ENCODE assay signal across 10 cellular contexts in genomic region chr17:18246880-18247612, GRCh38. TPM values are rescaled to one million over a fixed set of nuclear protein-coding genes. Genes with fewer than 3 reads are reported as not detected.
DNase-seq lines count a peak whose midpoint lies in the region; ATAC-seq and TF ChIP-seq lines count a peak whose summit lies in the region.
"Had no signal": no experiment of that assay in that cellular context is flagged by ENCODE, and none has a peak within 500 bp of the region (broad histone marks: within the 10 kb centered on the region; RNA-seq: fewer than 3 reads in every experiment).

No MANE protein-coding gene starts in this region.

- in situ Hi-C loops in T47D (cut with HindIII; ENCODE audit: low pct_unique_long_range_greater_than_20kb, low sequenced_read_pairs) = no loop called here

- peak; percentile 90 to 93 for ATAC-seq in lower lobe of right lung
- peak; percentile 3 for ATAC-seq in aorta (ENCODE audit: low FRiP score)
- ATAC-seq in HG02759 (IDR thresholded peaks at IDR 0.05; ENCODE audit: unreplicated experiment) = no peak

- H3K4me3 ChIP-seq in lower lobe of right lung (peak overlapping the region; percentile 17), aorta (ENCODE audit: low read length in 2 of 2) (no peak overlapping the region)

- no peaks in the 10 kb centered on the region for H3K27me3 ChIP-seq in lower lobe of right lung (ENCODE audit: low read depth)
- H3K27me3 ChIP-seq in aorta (ENCODE audit: control insufficient read depth in 1 of 2, insufficient read depth in 2 of 2, low read length in 1 of 2) = no peaks in the 10 kb centered on the region
- H3K27me3 ChIP-seq: neutrophil had no signal

- CTCF ChIA-PET in MCF 10A (lab: Yijun Ruan, JAX) = interaction anchor here (0.6 to 2.0 kb wide), 8 partner anchors 10 to 626 kb away, joined by 3 to 8 read pairs (median 4); no protein-coding TSS in a partner anchor

- H3K36me3 Mint-ChIP-seq in MCF 10A (ENCODE audit: insufficient read depth, unreplicated experiment) = peaks cover 86% of the 10 kb centered on the region

- H3K27ac Mint-ChIP-seq in MCF 10A (ENCODE audit: low read depth, unreplicated experiment) = no peak overlapping the region
- H3K27ac Mint-ChIP-seq: T-helper 1 cell treated with Interleukin-12 subunit alpha and Interleukin-12 subunit beta and Interleukin-4 antibody, amounts not matched to agents 30 μg/mL and 1 μg/mL, for 36 hours had no signal

- TF ChIP-seq CTCF in MCF 10A (IDR thresholded peaks at IDR 0.05; ENCODE audit: unreplicated experiment) (no peak), lower lobe of right lung (IDR thresholded peaks at IDR 0.05) (no peak)

- BruUV-seq in MCF 10A (replicated peaks; lab: Mats Ljungman, UMichigan) = no TSS peak

- no peak overlapping the region for H3K4me3 Mint-ChIP-seq in MCF 10A (ENCODE audit: unreplicated experiment)
- H3K4me3 Mint-ChIP-seq: T-helper 1 cell treated with Interleukin-12 subunit alpha and Interleukin-12 subunit beta and Interleukin-4 antibody, amounts not matched to agents 30 μg/mL and 1 μg/mL, for 36 hours had no signal

- H3K36me3 ChIP-seq in lower lobe of right lung = peaks cover 91% of the 10 kb centered on the region
- peaks cover 0 to 12% of the 10 kb centered on the region in 2 donors for H3K36me3 ChIP-seq in aorta (ENCODE audit: control insufficient read depth in 1 of 2, insufficient read depth in 2 of 2, low read length in 1 of 2)

- peaks cover 18% of the 10 kb centered on the region for H3K4me1 ChIP-seq in lower lobe of right lung
- H3K4me1 ChIP-seq in aorta (ENCODE audit: control insufficient read depth in 1 of 2, insufficient read depth in 2 of 2, low read length in 2 of 2) = no peaks in the 10 kb centered on the region

- 54 to 58% methylated on average over 37 to 46 of the region's 46 CpGs for whole genome bisulfite sequencing in aorta, 2 donors

- intact Hi-C loops in MCF 10A (cut with micrococcal nuclease) (no loop called here), lower lobe of right lung (cut with DNase I) (no loop called here), aorta (cut with DNase I) (no loop called here)

- POLR2A ChIA-PET in MCF 10A (lab: Yijun Ruan, JAX) = no interaction called here

- H3K9me3 ChIP-seq in lower lobe of right lung = no peaks in the 10 kb centered on the region
- no peaks in the 10 kb centered on the region for H3K9me3 ChIP-seq in aorta (ENCODE audit: control insufficient read depth, low read length)
- H3K9me3 ChIP-seq: neutrophil had no signal

- no peaks in the 10 kb centered on the region for H3K9me3 Mint-ChIP-seq in MCF 10A (ENCODE audit: unreplicated experiment)
- H3K9me3 Mint-ChIP-seq: T-helper 1 cell treated with Interleukin-12 subunit alpha and Interleukin-12 subunit beta and Interleukin-4 antibody, amounts not matched to agents 30 μg/mL and 1 μg/mL, for 36 hours had no signal

- H3K27me3 Mint-ChIP-seq in MCF 10A (ENCODE audit: insufficient read depth, unreplicated experiment) = no peaks in the 10 kb centered on the region

- peak overlapping the region; percentile 49 for H3K27ac ChIP-seq in cingulate gyrus (ENCODE audit: low read depth, low read length)
- no peak overlapping the region for H3K27ac ChIP-seq in lower lobe of right lung
- H3K27ac ChIP-seq in aorta (ENCODE audit: low read depth in 1 of 2, low read length in 2 of 2) = no peak overlapping the region
- H3K27ac ChIP-seq: neutrophil had no signal

- DNase-seq in T47D (ENCODE audit: low read depth in 1 of 2, low spot score in 1 of 2) (peak; percentile 61 to 70), MCF 10A (ENCODE audit: unreplicated experiment) (no peak), NCI-H82 treated with DMSO at 0.1 percent for 48 hours (lab: John Stamatoyannopoulos, UW; ENCODE audit: unreplicated experiment) (peak; percentile 55), lower lobe of right lung (peak; percentile 93), aorta (no peak), superior temporal gyrus (ENCODE audit: extremely low spot score) (no peak)

- H3K4me1 Mint-ChIP-seq in MCF 10A (ENCODE audit: insufficient read depth, unreplicated experiment) = peaks cover 5% of the 10 kb centered on the region

RNA-seq across cellular contexts. Expression of gene FLII, which starts 11.5 kb away (rescaled TPM):
- total RNA-seq in MCF 10A (2022) (564 and 601 TPM in 2 replicates), lower lobe of right lung (327 TPM), aorta (100 to 1,000 TPM; 250 to 299 TPM)
- polyA plus RNA-seq in aorta = 100 to 1,000 TPM in 1 of 2 donors, 10 to 100 TPM in 1; 87.5 to 355 TPM

RNA-seq across cellular contexts. Expression of gene MIEF2, which starts 13.4 kb away (rescaled TPM):
- 12.1 and 14.1 TPM in 2 replicates for total RNA-seq in MCF 10A (2022)
- total RNA-seq in lower lobe of right lung = 9.5 TPM
- 10 to 100 TPM; 11.1 to 13.1 TPM for total RNA-seq in aorta
- polyA plus RNA-seq in aorta = 1 to 10 TPM; 2.4 to 7.5 TPM

RNA-seq across cellular contexts. Expression of gene LLGL1, which starts 21.6 kb away (rescaled TPM):
- total RNA-seq in MCF 10A (2022) (16.4 and 17.4 TPM in 2 replicates), lower lobe of right lung (12.0 TPM), aorta (10 to 100 TPM; 14.1 to 18.9 TPM)
- polyA plus RNA-seq in aorta = 10 to 100 TPM in 1 of 2 donors, 1 to 10 TPM in 1; 4.0 to 12.7 TPM

Comparison
In these comparisons a context has a peak if more than half of its experiments do, and no peak if none do; other contexts are left out.
1. DNase-seq: peak in T47D (2 of 2), NCI-H82 treated with DMSO at 0.1 percent for 48 hours (single experiment) and lower lobe of right lung (single experiment); none in MCF 10A (single experiment), aorta (0 of 2) and superior temporal gyrus (single experiment).